11 cellular contexts compared by ENCODE assay signal in the genomic region with DNA sequence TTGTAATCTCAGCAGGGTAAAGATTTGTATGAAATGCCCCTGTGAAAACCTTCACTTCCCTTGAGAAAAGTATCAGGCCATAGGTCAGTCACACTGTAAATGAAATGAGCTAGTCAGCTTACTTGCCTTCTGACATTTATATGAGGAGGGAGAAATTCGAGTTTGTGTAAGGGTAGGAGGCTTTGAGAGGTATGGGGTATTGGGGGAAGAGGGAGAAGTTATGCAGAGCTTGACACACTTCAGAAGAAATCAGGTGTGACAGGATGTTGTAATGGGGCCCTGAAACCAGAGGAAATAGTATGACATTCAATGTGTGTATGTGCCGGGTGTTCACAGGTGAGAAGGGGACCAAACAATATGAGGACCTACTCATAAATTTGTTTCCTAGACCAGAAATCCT.
A peak's percentile ranks its signal among the peaks of the same experiment; 100 is the strongest.
DNase-seq lines count a peak whose midpoint lies in the region; ATAC-seq and TF ChIP-seq lines count a peak whose summit lies in the region.
"Had no signal": no experiment of that assay in that cellular context is flagged by ENCODE, and none has a peak within 500 bp of the region (broad histone marks: within the 10 kb centered on the region; RNA-seq: fewer than 3 reads in every experiment).

No MANE protein-coding gene starts in this region.

- no peaks in the 10 kb centered on the region for H3K36me3 ChIP-seq in GM06990 (ENCODE audit: control insufficient read depth, insufficient read depth, low read length)
- H3K36me3 ChIP-seq: ovary had no signal

- ATAC-seq in GM21360 (IDR thresholded peaks at IDR 0.05; ENCODE audit: unreplicated experiment), result peak; percentile 43
- peak; percentile 51 for ATAC-seq in HG03354 (IDR thresholded peaks at IDR 0.05; ENCODE audit: poor library complexity, severe bottlenecking, unreplicated experiment)
- peak; percentile 88 for ATAC-seq in central memory CD8-positive, alpha-beta T cell (replicated peaks; ENCODE audit: extremely low read depth, poor library complexity, severe bottlenecking)
- no peak for ATAC-seq in GM19397 (IDR thresholded peaks at IDR 0.05; ENCODE audit: unreplicated experiment)

- peaks cover 54% of the 10 kb centered on the region for H3K4me1 Mint-ChIP-seq in central memory CD8-positive, alpha-beta T cell

- no peak for TF ChIP-seq CTCF in GM06990 (IDR thresholded peaks at IDR 0.05; ENCODE audit: insufficient read depth, low read length, poor library complexity, severe bottlenecking)

- no peaks in the 10 kb centered on the region for H3K36me3 Mint-ChIP-seq in central memory CD8-positive, alpha-beta T cell (ENCODE audit: insufficient read depth)

- H3K27me3 ChIP-seq in GM06990 (replicated peaks; ENCODE audit: control insufficient read depth, insufficient read depth, low read length), result no peaks in the 10 kb centered on the region
- H3K27me3 ChIP-seq: ovary had no signal

- H3K27ac Mint-ChIP-seq in central memory CD8-positive, alpha-beta T cell (ENCODE audit: low read depth), result peak overlapping the region; percentile 63

- no peaks in the 10 kb centered on the region for H3K27me3 Mint-ChIP-seq in central memory CD8-positive, alpha-beta T cell

- DNase-seq in GM06990 (ENCODE audit: extremely low read depth, insufficient read length) (peak; percentile 17), DMS153 (lab: John Stamatoyannopoulos, UW) (no peak), NCI-H524 (lab: John Stamatoyannopoulos, UW) (no peak), HuH-7 (ENCODE audit: low spot score) (no peak)
- DNase-seq in central memory CD8-positive, alpha-beta T cell (ENCODE audit: low spot score in 2 of 2), result no peak
- DNase-seq: IMR-90, ovary, T1000 had no signal

- H3K9me3 Mint-ChIP-seq in central memory CD8-positive, alpha-beta T cell, result no peaks in the 10 kb centered on the region

- no peak overlapping the region for H3K4me3 Mint-ChIP-seq in central memory CD8-positive, alpha-beta T cell

- no peak overlapping the region for H3K4me3 ChIP-seq in GM06990 (replicated peaks; ENCODE audit: low read depth, low read length)
- H3K4me3 ChIP-seq: ovary had no signal
